ENCODE assay signal across 25 cellular contexts in the genomic region with DNA sequence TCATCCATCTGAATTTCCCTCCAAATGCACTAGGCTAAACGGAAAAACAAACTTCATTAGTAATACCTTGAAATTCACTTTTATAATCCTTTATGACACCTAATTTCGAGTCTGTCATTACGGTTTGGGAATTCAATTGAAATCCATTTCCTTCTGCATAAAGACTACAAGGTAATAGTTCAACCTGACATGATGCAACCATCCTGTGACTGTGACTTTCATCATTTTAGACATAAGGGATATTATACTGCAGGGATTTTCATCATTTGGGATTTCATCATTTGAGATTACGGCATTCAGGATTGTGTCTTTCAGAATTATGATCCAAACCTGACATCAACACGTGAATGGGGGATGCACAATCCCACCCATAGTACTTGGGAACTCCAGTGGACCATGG.
"Had no signal": no experiment of that assay in that cellular context is flagged by ENCODE, and none has a peak within 500 bp of the region (broad histone marks: within the 10 kb centered on the region; RNA-seq: fewer than 3 reads in every experiment).

No MANE protein-coding gene starts in this region.

- H3K4me3 Mint-ChIP-seq: naive thymus-derived CD4-positive, alpha-beta T cell; natural killer cell treated with Interleukin-12 subunit alpha and Interleukin-12 subunit beta and Interleukin-15 and Interleukin-18, amount 100 ng/mL, for 72 hours; stimulated activated memory B cell treated with anti-CD40 and anti-IgM and Interleukin-4, amounts not matched to agents 10 μg/mL and 1 μg/mL and 100 μg/mL, for 72 hours; stimulated activated naive CD8-positive, alpha-beta T cell treated with anti-CD3 and anti-CD28 coated beads, Interleukin-15, amount 100 ng/mL, for 72 hours; type B pancreatic cell had no signal

- H3K27ac Mint-ChIP-seq: naive thymus-derived CD4-positive, alpha-beta T cell; natural killer cell treated with Interleukin-12 subunit alpha and Interleukin-12 subunit beta and Interleukin-15 and Interleukin-18, amount 100 ng/mL, for 72 hours; progenitor cell of endocrine pancreas; stimulated activated memory B cell treated with anti-CD40 and anti-IgM and Interleukin-4, amounts not matched to agents 10 μg/mL and 1 μg/mL and 100 μg/mL, for 72 hours; stimulated activated naive CD8-positive, alpha-beta T cell treated with anti-CD3 and anti-CD28 coated beads, Interleukin-15, amount 100 ng/mL, for 72 hours; type B pancreatic cell had no signal

- H3K4me2 ChIP-seq: smooth muscle cell had no signal

- H3K36me3 ChIP-seq: left lung, lower lobe of right lung, ovary, right atrium auricular region, right lobe of liver, tibial nerve, vagina had no signal

- H3K27me3 ChIP-seq: left lung, ovary, right atrium auricular region, right lobe of liver, tibial nerve, vagina had no signal

- DNase-seq: hippocampal formation; kidney glomerular epithelial cell; left colon; left lung; lower lobe of right lung; midbrain; mucosa of descending colon; naive thymus-derived CD4-positive, alpha-beta T cell; ovary; right lobe of liver; stimulated activated CD4-positive, alpha-beta T cell treated with anti-CD3 and anti-CD28 coated beads, Interleukin-1b, Interleukin-23, amount 100 ng/mL, for 48 hours; stimulated activated CD4-positive, alpha-beta T cell treated with anti-CD3 and anti-CD28 coated beads, Interleukin-2, amount 100 ng/mL, for 48 hours; stimulated activated CD4-positive, alpha-beta T cell treated with anti-CD3 and anti-CD28 coated beads, Interleukin-4, amount 100 ng/mL, for 4 hours; stimulated activated CD8-positive, alpha-beta memory T cell treated with anti-CD3 and anti-CD28 coated beads, Interleukin-4, amount 100 ng/mL, for 48 hours; stimulated activated naive CD4-positive, alpha-beta T cell treated with Interleukin-2 at 50 U/mL for 16 hours; stimulated activated naive CD8-positive, alpha-beta T cell treated with anti-CD3 and anti-CD28 coated beads, Interleukin-15, amount 100 ng/mL, for 72 hours; substantia nigra had no signal

- H3K9me3 ChIP-seq: left lung, lower lobe of right lung, mucosa of descending colon, ovary, right atrium auricular region, right lobe of liver, tibial nerve, vagina had no signal

- H3K4me3 ChIP-seq: left lung, lower lobe of right lung, mucosa of descending colon, ovary, right atrium auricular region, right lobe of liver, smooth muscle cell, tibial nerve, vagina had no signal

- ATAC-seq: left colon; left lung; lower lobe of right lung; mucosa of descending colon; naive thymus-derived CD4-positive, alpha-beta T cell; natural killer cell treated with Interleukin-12 subunit alpha and Interleukin-12 subunit beta and Interleukin-15 and Interleukin-18, amount 100 ng/mL, for 72 hours; right lobe of liver; stimulated activated memory B cell treated with anti-CD40 and anti-IgM and Interleukin-4, amounts not matched to agents 10 μg/mL and 1 μg/mL and 100 μg/mL, for 72 hours; stimulated activated naive CD8-positive, alpha-beta T cell treated with anti-CD3 and anti-CD28 coated beads, Interleukin-15, amount 100 ng/mL, for 72 hours had no signal

- H3K27ac ChIP-seq: left lung, lower lobe of right lung, ovary, right atrium auricular region, right lobe of liver, tibial nerve, vagina had no signal

- H3K36me3 Mint-ChIP-seq: stimulated activated memory B cell treated with anti-CD40 and anti-IgM and Interleukin-4, amounts not matched to agents 10 μg/mL and 1 μg/mL and 100 μg/mL, for 72 hours; type B pancreatic cell had no signal

- H3K4me1 ChIP-seq: left lung, lower lobe of right lung, right atrium auricular region, right lobe of liver, tibial nerve, vagina had no signal

- H3K9me3 Mint-ChIP-seq: natural killer cell treated with Interleukin-12 subunit alpha and Interleukin-12 subunit beta and Interleukin-15 and Interleukin-18, amount 100 ng/mL, for 72 hours; stimulated activated memory B cell treated with anti-CD40 and anti-IgM and Interleukin-4, amounts not matched to agents 10 μg/mL and 1 μg/mL and 100 μg/mL, for 72 hours; type B pancreatic cell had no signal

- H3K27me3 Mint-ChIP-seq: naive thymus-derived CD4-positive, alpha-beta T cell; natural killer cell treated with Interleukin-12 subunit alpha and Interleukin-12 subunit beta and Interleukin-15 and Interleukin-18, amount 100 ng/mL, for 72 hours; progenitor cell of endocrine pancreas; stimulated activated memory B cell treated with anti-CD40 and anti-IgM and Interleukin-4, amounts not matched to agents 10 μg/mL and 1 μg/mL and 100 μg/mL, for 72 hours; stimulated activated naive CD8-positive, alpha-beta T cell treated with anti-CD3 and anti-CD28 coated beads, Interleukin-15, amount 100 ng/mL, for 72 hours had no signal

- H3K4me1 Mint-ChIP-seq: stimulated activated memory B cell treated with anti-CD40 and anti-IgM and Interleukin-4, amounts not matched to agents 10 μg/mL and 1 μg/mL and 100 μg/mL, for 72 hours; stimulated activated naive CD8-positive, alpha-beta T cell treated with anti-CD3 and anti-CD28 coated beads, Interleukin-15, amount 100 ng/mL, for 72 hours had no signal
